In the genomic region with DNA sequence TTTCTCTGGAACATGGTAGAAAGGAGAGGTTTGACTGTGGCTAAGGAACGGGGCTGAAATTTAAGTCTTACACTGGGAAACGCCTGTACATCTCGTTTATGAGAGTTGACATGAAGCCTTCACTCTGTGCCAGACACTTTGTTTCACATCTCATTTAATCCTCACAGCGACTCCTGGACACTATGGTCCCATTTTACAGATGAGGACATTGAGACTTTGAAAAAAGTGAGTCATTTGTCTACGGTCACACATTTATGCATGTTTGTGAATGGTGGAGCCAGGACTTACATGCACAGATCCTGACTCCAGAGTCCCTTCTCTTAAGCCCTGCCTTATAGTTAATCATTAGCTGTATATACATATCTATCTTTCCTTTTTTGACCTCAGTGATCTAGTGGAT, we compare ENCODE assay signal across 6 cellular contexts.
"Had no signal": no experiment of that assay in that cellular context is flagged by ENCODE, and none has a peak within 500 bp of the region (broad histone marks: within the 10 kb centered on the region; RNA-seq: fewer than 3 reads in every experiment).

No MANE protein-coding gene starts in this region.

- DNase-seq: H7, KG1 had no signal

- FAIRE-seq: HTR-8/SVneo had no signal

- H3K4me2 ChIP-seq: GM23338 had no signal

- H3K4me3 ChIP-seq: GM23338, HAP-1 had no signal

- H3K4me1 Mint-ChIP-seq: IgD-negative memory B cell had no signal

- H3K36me3 ChIP-seq: HAP-1 had no signal

- H3K4me1 ChIP-seq: HAP-1 had no signal

- H3K27ac Mint-ChIP-seq: GM23338 had no signal

- H3K9me3 Mint-ChIP-seq: GM23338 had no signal

- H3K4me3 Mint-ChIP-seq: GM23338, IgD-negative memory B cell had no signal

- H3K9me3 ChIP-seq: HAP-1 had no signal

- H2AFZ ChIP-seq: GM23338 had no signal
